8 cellular contexts compared by ENCODE assay signal in the genomic region with DNA sequence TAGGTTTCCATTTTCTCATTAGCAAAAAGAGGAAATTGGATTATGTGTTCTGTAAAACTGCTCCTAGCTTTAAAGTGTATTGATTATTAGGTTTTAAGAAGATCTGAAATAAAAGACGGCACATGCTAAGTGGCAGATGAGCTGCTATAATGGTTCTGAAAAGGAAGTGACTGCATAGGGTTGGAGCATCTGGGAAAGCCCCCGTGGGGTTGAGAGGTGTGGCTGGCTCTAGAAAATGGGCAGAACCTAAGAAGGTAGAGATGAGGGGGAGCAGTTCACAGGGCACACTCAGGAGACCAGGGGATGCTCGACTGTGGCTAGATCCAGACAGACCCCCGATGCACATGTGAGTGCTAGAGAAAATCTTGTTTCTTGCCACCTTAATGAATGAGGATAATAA.
DNase-seq lines count a peak whose midpoint lies in the region; ATAC-seq and TF ChIP-seq lines count a peak whose summit lies in the region.

No MANE protein-coding gene starts in this region.

- ATAC-seq in GM19372 (IDR thresholded peaks at IDR 0.05; ENCODE audit: low read depth, unreplicated experiment) (peak; percentile 58), HG03097 (IDR thresholded peaks at IDR 0.05; ENCODE audit: low FRiP score, unreplicated experiment) (peak; percentile 50)

- in situ Hi-C loops in GM13977 (cut with MboI; ENCODE audit: low pct_unique_long_range_greater_than_20kb, low sequenced_read_pairs, unreplicated experiment): no loop called here

- peak; percentile 0 for DNase-seq in activated T-cell treated with anti-CD3 and anti-CD28 coated beads for 4 hours
- DNase-seq in stimulated activated CD8-positive, alpha-beta memory T cell treated with anti-CD3 and anti-CD28 coated beads, Interleukin-15, amount 100 ng/mL, for 48 hours (ENCODE audit: low read depth in 2 of 2): peak; percentile 0 to 12
- DNase-seq in putamen (ENCODE audit: low spot score): no peak
- DNase-seq in SHP77 treated with DMSO at 0.1 percent for 48 hours (lab: John Stamatoyannopoulos, UW): no peak
- no peak for DNase-seq in GM13977 (ENCODE audit: low spot score)
- DNase-seq in NCI-H446 (lab: John Stamatoyannopoulos, UW): no peak

- no peak for TF ChIP-seq CTCF in GM13977 (IDR thresholded peaks at IDR 0.05; ENCODE audit: extremely low read depth, insufficient read depth, missing control alignments)

Comparison
In these comparisons a context has a peak if more than half of its experiments do, and no peak if none do; other contexts are left out.
1. DNase-seq: peak in activated T-cell treated with anti-CD3 and anti-CD28 coated beads for 4 hours (single experiment) and stimulated activated CD8-positive, alpha-beta memory T cell treated with anti-CD3 and anti-CD28 coated beads, Interleukin-15, amount 100 ng/mL, for 48 hours (2 of 2); none in putamen (single experiment), SHP77 treated with DMSO at 0.1 percent for 48 hours (single experiment), GM13977 (single experiment) and NCI-H446 (0 of 2).